Comparison of ENCODE assay signal across 23 cellular contexts in genomic region chr16:85279402-85279801, GRCh38.
"Had no signal": no experiment of that assay in that cellular context is flagged by ENCODE, and none has a peak within 500 bp of the region (broad histone marks: within the 10 kb centered on the region; RNA-seq: fewer than 3 reads in every experiment).

No MANE protein-coding gene starts in this region.

- H3K4me2 ChIP-seq: neural progenitor cell had no signal

- DNase-seq: activated CD4-positive, alpha-beta T cell treated with anti-CD3 and anti-CD28 coated beads for 36 hours; activated CD4-positive, alpha-beta T cell treated with anti-CD3 and anti-CD28 coated beads, Interleukin-2, amount 50 U/mL, for 4 hours; activated CD8-positive, alpha-beta memory T cell treated with anti-CD3 and anti-CD28 coated beads for 24 hours; activated CD8-positive, alpha-beta memory T cell treated with anti-CD3 and anti-CD28 coated beads, Interleukin-2, amount 50 U/mL, for 4 hours; activated naive CD4-positive, alpha-beta T cell treated with Interleukin-2 at 50 U/mL for 16 hours; activated naive CD8-positive, alpha-beta T cell treated with anti-CD3 and anti-CD28 coated beads, Interleukin-2, amount 10 ng/mL, durations not matched to agents 7 days and 5 days; activated T-cell treated with anti-CD3 and anti-CD28 coated beads, Interleukin-2, amount 50 U/mL, for 24 hours; central memory CD4-positive, alpha-beta T cell; lower lobe of right lung; mesendoderm; naive B cell; stimulated activated CD4-positive, alpha-beta T cell treated with anti-CD3 and anti-CD28 coated beads, Interleukin-4, amount 100 ng/mL, for 24 hours; T1000 had no signal

- H3K27ac ChIP-seq: body of pancreas, epithelial cell of prostate, heart right ventricle, lower lobe of right lung, neural progenitor cell, suprapubic skin, vagina had no signal

- H3K27me3 ChIP-seq: body of pancreas, heart right ventricle, neural progenitor cell, suprapubic skin, vagina had no signal

- H3K4me3 ChIP-seq: body of pancreas, heart right ventricle, lower lobe of right lung, neural progenitor cell, suprapubic skin, vagina had no signal

- ATAC-seq: activated CD4-positive, alpha-beta T cell treated with anti-CD3 and anti-CD28 coated beads for 36 hours; body of pancreas; WTC11 had no signal

- H3K4me1 ChIP-seq: body of pancreas, lower lobe of right lung, suprapubic skin, vagina had no signal

- H3K36me3 Mint-ChIP-seq: activated naive CD8-positive, alpha-beta T cell treated with anti-CD3 and anti-CD28 coated beads, Interleukin-2, amount 10 ng/mL, durations not matched to agents 7 days and 5 days; naive B cell; neural progenitor cell; type B pancreatic cell; WTC11 had no signal

- H3K4me3 Mint-ChIP-seq: activated CD4-positive, alpha-beta T cell treated with anti-CD3 and anti-CD28 coated beads for 36 hours; activated naive CD8-positive, alpha-beta T cell treated with anti-CD3 and anti-CD28 coated beads, Interleukin-2, amount 10 ng/mL, durations not matched to agents 7 days and 5 days; activated T-cell treated with anti-CD3 and anti-CD28 coated beads, Interleukin-2, amount 50 U/mL, for 24 hours; naive B cell; neural progenitor cell; stimulated activated naive CD8-positive, alpha-beta T cell treated with anti-CD3 and anti-CD28 coated beads, Interleukin-15, Interleukin-2, amounts not matched to agents 100 ng/mL and 50 ng/mL, for 24 hours; WTC11 had no signal

- H3K9ac ChIP-seq: neural progenitor cell had no signal

- H3K27ac Mint-ChIP-seq: activated CD4-positive, alpha-beta T cell treated with anti-CD3 and anti-CD28 coated beads for 36 hours; activated naive CD8-positive, alpha-beta T cell treated with anti-CD3 and anti-CD28 coated beads, Interleukin-2, amount 10 ng/mL, durations not matched to agents 7 days and 5 days; activated T-cell treated with anti-CD3 and anti-CD28 coated beads, Interleukin-2, amount 50 U/mL, for 24 hours; activated T-helper 2 cell treated with anti-CD3 and anti-CD28 coated beads, Interferon-gamma antibody, Interleukin-2, Interleukin-4, amounts not matched to agents 10 μg/mL and 5 μg/mL and 100 μg/mL, durations not matched to agents 14 hours and 24 hours and 36 hours; neural progenitor cell; stimulated activated naive CD8-positive, alpha-beta T cell treated with anti-CD3 and anti-CD28 coated beads, Interleukin-15, Interleukin-2, amounts not matched to agents 100 ng/mL and 50 ng/mL, for 24 hours; type B pancreatic cell had no signal

- H3K4me1 Mint-ChIP-seq: activated CD4-positive, alpha-beta T cell treated with anti-CD3 and anti-CD28 coated beads for 36 hours; activated naive CD8-positive, alpha-beta T cell treated with anti-CD3 and anti-CD28 coated beads, Interleukin-2, amount 10 ng/mL, durations not matched to agents 7 days and 5 days; naive B cell had no signal

- H3K36me3 ChIP-seq: heart right ventricle, lower lobe of right lung, neural progenitor cell, suprapubic skin, vagina had no signal

- H2AFZ ChIP-seq: neural progenitor cell had no signal

- H3K27me3 Mint-ChIP-seq: activated CD4-positive, alpha-beta T cell treated with anti-CD3 and anti-CD28 coated beads for 36 hours; activated naive CD8-positive, alpha-beta T cell treated with anti-CD3 and anti-CD28 coated beads, Interleukin-2, amount 10 ng/mL, durations not matched to agents 7 days and 5 days; stimulated activated naive CD8-positive, alpha-beta T cell treated with anti-CD3 and anti-CD28 coated beads, Interleukin-15, Interleukin-2, amounts not matched to agents 100 ng/mL and 50 ng/mL, for 24 hours had no signal

- H3K9me3 ChIP-seq: body of pancreas, heart right ventricle, lower lobe of right lung, suprapubic skin, vagina had no signal

- H3K9me3 Mint-ChIP-seq: activated naive CD8-positive, alpha-beta T cell treated with anti-CD3 and anti-CD28 coated beads, Interleukin-2, amount 10 ng/mL, durations not matched to agents 7 days and 5 days; activated T-cell treated with anti-CD3 and anti-CD28 coated beads, Interleukin-2, amount 50 U/mL, for 24 hours; activated T-helper 2 cell treated with anti-CD3 and anti-CD28 coated beads, Interferon-gamma antibody, Interleukin-2, Interleukin-4, amounts not matched to agents 10 μg/mL and 5 μg/mL and 100 μg/mL, durations not matched to agents 14 hours and 24 hours and 36 hours; naive B cell; neural progenitor cell; stimulated activated naive CD8-positive, alpha-beta T cell treated with anti-CD3 and anti-CD28 coated beads, Interleukin-15, Interleukin-2, amounts not matched to agents 100 ng/mL and 50 ng/mL, for 24 hours; type B pancreatic cell; WTC11 had no signal
